Comparison of ENCODE assay signal across 11 cellular contexts in genomic region chr5:77230727-77231469, GRCh38. TPM values are rescaled to one million over a fixed set of nuclear protein-coding genes. Genes with fewer than 3 reads are reported as not detected.
DNase-seq lines count a peak whose midpoint lies in the region; ATAC-seq and TF ChIP-seq lines count a peak whose summit lies in the region.
"Had no signal": no experiment of that assay in that cellular context is flagged by ENCODE, and none has a peak within 500 bp of the region (broad histone marks: within the 10 kb centered on the region; RNA-seq: fewer than 3 reads in every experiment).

No MANE protein-coding gene starts in this region.

- no peak overlapping the region for H3K4me2 ChIP-seq in PC-3 (ENCODE audit: low read length)

- no peaks in the 10 kb centered on the region for H3K9me3 ChIP-seq in PC-3 (ENCODE audit: low read length)
- H3K9me3 ChIP-seq: pancreas had no signal

- no peaks in the 10 kb centered on the region for H3K79me2 ChIP-seq in PC-3 (ENCODE audit: low read length)

- H2AFZ ChIP-seq in PC-3 (ENCODE audit: low read length), result no peak overlapping the region

- no peaks in the 10 kb centered on the region for H3K36me3 ChIP-seq in PC-3 (ENCODE audit: low read depth, low read length)
- H3K36me3 ChIP-seq: pancreas had no signal

- ATAC-seq in PC-3, result no peak
- no peak for ATAC-seq in GM21737 (IDR thresholded peaks at IDR 0.05; ENCODE audit: unreplicated experiment)
- ATAC-seq: pancreas had no signal

- H3K27me3 ChIP-seq in PC-3 (ENCODE audit: low read length), result no peaks in the 10 kb centered on the region
- H3K27me3 ChIP-seq: pancreas had no signal

- CTCF ChIA-PET in PC-3 (lab: Charles Lee), result no interaction called here

- H3K4me3 ChIP-seq in PC-3 (ENCODE audit: low read length) (no peak overlapping the region), fibroblast of mammary gland (ENCODE audit: control insufficient read depth, low read depth, low read length) (no peak overlapping the region)
- H3K4me3 ChIP-seq: pancreas had no signal

- no peaks in the 10 kb centered on the region for H3K9me2 ChIP-seq in PC-3 (replicated peaks; ENCODE audit: low read length)

- peak; percentile 11 for TF ChIP-seq CTCF in AG09319 (IDR thresholded peaks at IDR 0.05; ENCODE audit: low read depth, low read length)
- TF ChIP-seq CTCF in GM12874 (IDR thresholded peaks at IDR 0.05; ENCODE audit: insufficient read depth, low read depth, low read length), result peak; percentile 31; the same call in 1 of the 2 replicates
- peak; percentile 33; the same call in 1 of the 2 replicates for TF ChIP-seq CTCF in PC-3 (conservative IDR thresholded peaks at IDR 0.05; ENCODE audit: low read depth, low read length)
- peak; percentile 39 for TF ChIP-seq CTCF in fibroblast of mammary gland (conservative IDR thresholded peaks at IDR 0.05; ENCODE audit: control insufficient read depth, insufficient read depth, low read depth, low read length)

- no TSS peak for BruUV-seq in PC-3 (replicated peaks; lab: Mats Ljungman, UMichigan)

- no peaks in the 10 kb centered on the region for H3K4me1 ChIP-seq in PC-3 (ENCODE audit: insufficient read depth, low read length)
- H3K4me1 ChIP-seq: pancreas had no signal

- no peak for DNase-seq in AG09319 (ENCODE audit: extremely low read depth, low read depth)
- peak; percentile 17 for DNase-seq in PC-3
- DNase-seq in fibroblast of mammary gland (ENCODE audit: low read depth), result peak; percentile 28
- DNase-seq in head of caudate nucleus, result no peak
- no peak for DNase-seq in KG1 (lab: John Stamatoyannopoulos, UW)
- no peak for DNase-seq in activated CD4-positive, alpha-beta T cell treated with anti-CD3 and anti-CD28 coated beads, Interleukin-2, amount 50 U/mL, for 48 hours
- DNase-seq: activated naive CD4-positive, alpha-beta T cell treated with anti-CD3 and anti-CD28 coated beads, Interleukin-2, amount 10 ng/mL, durations not matched to agents 7 days and 5 days; effector CD8-positive, alpha-beta T cell; pancreas had no signal

- no peaks in the 10 kb centered on the region for H3F3A ChIP-seq in PC-3 (ENCODE audit: low read length, unreplicated experiment)

- POLR2A ChIA-PET in PC-3 (lab: Charles Lee; ENCODE audit: unreplicated experiment), result no interaction called here

- H3K27ac ChIP-seq in PC-3 (ENCODE audit: low read length), result no peak overlapping the region
- H3K27ac ChIP-seq: pancreas had no signal

- no peaks in the 10 kb centered on the region for H4K20me1 ChIP-seq in PC-3 (ENCODE audit: low read length)

- no peak overlapping the region for H3K9ac ChIP-seq in PC-3 (ENCODE audit: low read length)

- intact Hi-C loops in PC-3 (cut with micrococcal nuclease), result loop anchor here (10.0 kb wide), 1 partner anchor 366 kb away; no protein-coding TSS in a partner anchor
- intact Hi-C loops in head of caudate nucleus (cut with DNase I), result loop anchor here (10.0 kb wide), 1 partner anchor 86 kb away; no protein-coding TSS in a partner anchor

RNA-seq across cellular contexts. Expression of gene PDE8B, which starts 20.4 kb away (rescaled TPM):
- total RNA-seq in PC-3 (2014; rRNA removed), result 0.12 TPM in 1 of 2 replicates, not detected in the other

Comparison
In these comparisons a context has a peak if more than half of its experiments do, and no peak if none do; other contexts are left out.
1. DNase-seq: peak in PC-3 (single experiment) and fibroblast of mammary gland (single experiment); none in AG09319 (single experiment), head of caudate nucleus (0 of 42), KG1 (single experiment) and activated CD4-positive, alpha-beta T cell treated with anti-CD3 and anti-CD28 coated beads, Interleukin-2, amount 50 U/mL, for 48 hours (0 of 2).
2. Peak in every context shown above with its lines, with median percentiles within 50 percentile points of each other: CTCF ChIP-seq.